Comparison of ENCODE assay signal across 15 cellular contexts in genomic region chr6:106119526-106119925, GRCh38. TPM values are rescaled to one million over a fixed set of nuclear protein-coding genes. Genes with fewer than 3 reads are reported as not detected.
DNase-seq lines count a peak whose midpoint lies in the region; ATAC-seq and TF ChIP-seq lines count a peak whose summit lies in the region.
"Had no signal": no experiment of that assay in that cellular context is flagged by ENCODE, and none has a peak within 500 bp of the region (broad histone marks: within the 10 kb centered on the region; RNA-seq: fewer than 3 reads in every experiment).

No MANE protein-coding gene starts in this region.

- no peaks in the 10 kb centered on the region for H3K36me3 ChIP-seq in PC-3 (ENCODE audit: low read depth, low read length)
- H3K36me3 ChIP-seq in esophagus squamous epithelium: no peaks in the 10 kb centered on the region

- in situ Hi-C loops in ACHN (cut with HindIII; ENCODE audit: low pct_ligation_motif_present, low pct_unique_long_range_greater_than_20kb, low sequenced_read_pairs): no loop called here

- H3K9ac ChIP-seq in PC-3 (ENCODE audit: low read length): no peak overlapping the region

- H3K4me3 Mint-ChIP-seq in Calu3 (ENCODE audit: low read depth, unreplicated experiment) (no peak overlapping the region), natural killer cell (no peak overlapping the region)
- H3K4me3 Mint-ChIP-seq: B cell; naive thymus-derived CD8-positive, alpha-beta T cell had no signal

- BruUV-seq in Calu3 (replicated peaks; lab: Mats Ljungman, UMichigan): no TSS peak
- BruUV-seq in PC-3 (replicated peaks; lab: Mats Ljungman, UMichigan): no TSS peak

- H3K27ac Mint-ChIP-seq in Calu3 (ENCODE audit: unreplicated experiment): peak overlapping the region; percentile 44
- H3K27ac Mint-ChIP-seq in natural killer cell: peak overlapping the region; percentile 95
- H3K27ac Mint-ChIP-seq: B cell had no signal

- peaks cover 11% of the 10 kb centered on the region for H3K4me1 Mint-ChIP-seq in Calu3 (ENCODE audit: low read depth, unreplicated experiment)
- H3K4me1 Mint-ChIP-seq in natural killer cell: peaks cover 43 to 48% of the 10 kb centered on the region in 2 donors

- H3K27ac ChIP-seq in PC-3 (ENCODE audit: low read length) (peak overlapping the region; percentile 73), esophagus squamous epithelium (peak overlapping the region; percentile 30 to 65 (median 60))

- H3K9me3 ChIP-seq in PC-3 (ENCODE audit: low read length) (no peaks in the 10 kb centered on the region), esophagus squamous epithelium (no peaks in the 10 kb centered on the region)

- H3K4me3 ChIP-seq in PC-3 (ENCODE audit: low read length) (no peak overlapping the region), esophagus squamous epithelium (no peak overlapping the region)

- H3K27me3 Mint-ChIP-seq in Calu3 (ENCODE audit: unreplicated experiment) (no peaks in the 10 kb centered on the region), natural killer cell (ENCODE audit: low read depth in 2 of 2) (no peaks in the 10 kb centered on the region)
- H3K27me3 Mint-ChIP-seq: B cell had no signal

- POLR2A ChIA-PET in PC-3 (lab: Charles Lee; ENCODE audit: unreplicated experiment): no interaction called here

- H3K9me3 Mint-ChIP-seq in Calu3 (ENCODE audit: low read depth, unreplicated experiment) (no peaks in the 10 kb centered on the region), natural killer cell (no peaks in the 10 kb centered on the region)
- H3K9me3 Mint-ChIP-seq: naive thymus-derived CD8-positive, alpha-beta T cell had no signal

- H4K20me1 ChIP-seq in PC-3 (ENCODE audit: low read length): no peaks in the 10 kb centered on the region

- ATAC-seq in PC-3: peak; percentile 94
- no peak for ATAC-seq in natural killer cell
- no peak for ATAC-seq in HG03175 (IDR thresholded peaks at IDR 0.05; ENCODE audit: unreplicated experiment)
- ATAC-seq: naive thymus-derived CD8-positive, alpha-beta T cell had no signal

- DNase-seq in Calu3 (peak; percentile 82), PC-3 (peak; percentile 92), esophagus squamous epithelium (lab: John Stamatoyannopoulos, UW) (no peak), natural killer cell (no peak), ACHN (no peak), HPDE6-E6E7 (ENCODE audit: extremely low spot score) (no peak), HUDEP-2 (lab: John Stamatoyannopoulos, UW; ENCODE audit: unreplicated experiment in 76 of 76) (no peak)
- DNase-seq: cortex of kidney; DMS79 treated with DMSO at 0.1 percent for 48 hours; naive thymus-derived CD8-positive, alpha-beta T cell; NCI-H1694 treated with DMSO at 0.1 percent for 48 hours; NCI-H446 treated with DMSO at 0.1 percent for 48 hours; retina had no signal

- H3K79me2 ChIP-seq in PC-3 (ENCODE audit: low read length): no peaks in the 10 kb centered on the region

- CTCF ChIA-PET in Calu3 (lab: Charles Lee) (interaction anchor here (0.9 kb wide), 1 partner anchor 11 kb away, joined by 3 read pairs; no protein-coding TSS in a partner anchor), PC-3 (lab: Charles Lee) (interaction anchor here (0.7 kb wide), 1 partner anchor 129 kb away, joined by 5 read pairs; no protein-coding TSS in a partner anchor)

- H3F3A ChIP-seq in PC-3 (ENCODE audit: low read length, unreplicated experiment): no peaks in the 10 kb centered on the region

- H3K4me2 ChIP-seq in PC-3 (ENCODE audit: low read length): peak overlapping the region; percentile 42

- no peak for TF ChIP-seq POLR2A in esophagus squamous epithelium (IDR thresholded peaks at IDR 0.05)

- H3K9me2 ChIP-seq in PC-3 (replicated peaks; ENCODE audit: low read length): no peaks in the 10 kb centered on the region

- TF ChIP-seq CTCF in Calu3 (IDR thresholded peaks at IDR 0.05; ENCODE audit: unreplicated experiment): no peak
- no peak for TF ChIP-seq CTCF in PC-3 (conservative IDR thresholded peaks at IDR 0.05; ENCODE audit: low read depth, low read length)
- TF ChIP-seq CTCF in esophagus squamous epithelium (IDR thresholded peaks at IDR 0.05): no peak
- no peak for TF ChIP-seq CTCF in natural killer cell (IDR thresholded peaks at IDR 0.05)

- peak overlapping the region; percentile 54 for H2AFZ ChIP-seq in PC-3 (ENCODE audit: low read length)

- H3K36me3 Mint-ChIP-seq in Calu3 (ENCODE audit: insufficient read depth, unreplicated experiment): peaks cover 6% of the 10 kb centered on the region
- H3K36me3 Mint-ChIP-seq in natural killer cell: no peaks in the 10 kb centered on the region
- H3K36me3 Mint-ChIP-seq: naive thymus-derived CD8-positive, alpha-beta T cell had no signal

- WGBS in esophagus squamous epithelium, 2 donors: 48 to 78% methylated on average over 8 of the region's 8 CpGs

- H3K4me1 ChIP-seq in PC-3 (ENCODE audit: insufficient read depth, low read length) (peaks cover 28% of the 10 kb centered on the region), esophagus squamous epithelium (peaks cover 0 to 22% (median 4%) of the 10 kb centered on the region in 3 donors)

- intact Hi-C loops in Calu3 (cut with micrococcal nuclease; ENCODE audit: unreplicated experiment) (no loop called here), PC-3 (cut with micrococcal nuclease) (no loop called here), esophagus squamous epithelium (cut with DNase I) (no loop called here), natural killer cell (cut with micrococcal nuclease) (no loop called here)

- H3K27me3 ChIP-seq in PC-3 (ENCODE audit: low read length): no peaks in the 10 kb centered on the region
- H3K27me3 ChIP-seq in esophagus squamous epithelium: peaks cover 0 to 6% (median 0%) of the 10 kb centered on the region in 4 donors

RNA-seq across cellular contexts. Expression of gene PRDM1, which starts 33.4 kb away (rescaled TPM):
- total RNA-seq in Calu3 (2022) (0.40 and 1.1 TPM in 2 replicates), PC-3 (2014; rRNA removed) (2.0 and 2.5 TPM in 2 replicates), esophagus squamous epithelium (10 to 100 TPM; 18.3 to 75.8 (median 35.4) TPM), natural killer cell (100 to 1,000 TPM; 165 to 180 (median 177) TPM)

Comparison
In these comparisons a context has a peak if more than half of its experiments do, and no peak if none do; other contexts are left out.
1. DNase-seq: peak in Calu3 (single experiment) and PC-3 (single experiment); none in esophagus squamous epithelium (single experiment), natural killer cell (single experiment), ACHN (single experiment), HPDE6-E6E7 (single experiment) and HUDEP-2 (0 of 76).